10 cellular contexts compared by ENCODE assay signal in genomic region chr17:2171725-2172446, GRCh38.
DNase-seq lines count a peak whose midpoint lies in the region; ATAC-seq lines count a peak whose summit lies in the region.
"Had no signal": no experiment of that assay in that cellular context is flagged by ENCODE, and none has a peak within 500 bp of the region (broad histone marks: within the 10 kb centered on the region; RNA-seq: fewer than 3 reads in every experiment).

No MANE protein-coding gene starts in this region.

- no peaks in the 10 kb centered on the region for H3K27me3 ChIP-seq in ectodermal cell (ENCODE audit: control insufficient read depth, insufficient read depth, low read length, poor library complexity, severe bottlenecking)
- H3K27me3 ChIP-seq in mucosa of rectum (ENCODE audit: control insufficient read depth in 2 of 2, insufficient read depth in 2 of 2, low read length in 2 of 2) = no peaks in the 10 kb centered on the region
- H3K27me3 ChIP-seq: BLaER1 treated with 17β-estradiol and CSF1 and Interleukin-3, amounts not matched to agents 10 nM and 100 nM had no signal

- H3K9me3 Mint-ChIP-seq in activated CD4-positive, alpha-beta T cell treated with anti-CD3 and anti-CD28 coated beads, Interleukin-2, amount 10 ng/mL, durations not matched to agents 7 days and 5 days = no peaks in the 10 kb centered on the region
- H3K9me3 Mint-ChIP-seq: memory B cell had no signal

- CTCF ChIA-PET in activated CD4-positive, alpha-beta T cell treated with anti-CD3 and anti-CD28 coated beads, Interleukin-2, amount 10 ng/mL, durations not matched to agents 7 days and 5 days (lab: Charles Lee) = interaction anchor here (1.2 kb wide), 1 partner anchor 9 kb away, joined by 3 read pairs; no protein-coding TSS in a partner anchor

- peaks cover 18% of the 10 kb centered on the region for H3K4me1 ChIP-seq in ectodermal cell (ENCODE audit: control insufficient read depth, insufficient read depth, low read length)
- H3K4me1 ChIP-seq in mucosa of rectum (ENCODE audit: control insufficient read depth in 2 of 2, insufficient read depth in 2 of 2, low read length in 2 of 2) = peaks cover 0 to 11% of the 10 kb centered on the region in 2 donors

- POLR2A ChIA-PET in activated CD4-positive, alpha-beta T cell treated with anti-CD3 and anti-CD28 coated beads, Interleukin-2, amount 10 ng/mL, durations not matched to agents 7 days and 5 days (lab: Charles Lee) = no interaction called here

- no peak for ATAC-seq in HG02981 (IDR thresholded peaks at IDR 0.05; ENCODE audit: unreplicated experiment)
- no peak for ATAC-seq in GM21515 (IDR thresholded peaks at IDR 0.05; ENCODE audit: unreplicated experiment)

- H3K27me3 Mint-ChIP-seq in activated CD4-positive, alpha-beta T cell treated with anti-CD3 and anti-CD28 coated beads, Interleukin-2, amount 10 ng/mL, durations not matched to agents 7 days and 5 days = no peaks in the 10 kb centered on the region
- H3K27me3 Mint-ChIP-seq: memory B cell had no signal

- H3K4me3 ChIP-seq in ectodermal cell (ENCODE audit: insufficient read depth, low read depth, low read length) (no peak overlapping the region), mucosa of rectum (ENCODE audit: low read length in 2 of 2) (no peak overlapping the region)
- H3K4me3 ChIP-seq: BLaER1 treated with 17β-estradiol and CSF1 and Interleukin-3, amounts not matched to agents 10 nM and 100 nM had no signal

- peaks cover 37% of the 10 kb centered on the region for H3K36me3 Mint-ChIP-seq in activated CD4-positive, alpha-beta T cell treated with anti-CD3 and anti-CD28 coated beads, Interleukin-2, amount 10 ng/mL, durations not matched to agents 7 days and 5 days (ENCODE audit: low read depth)

- H3K4me1 Mint-ChIP-seq in activated CD4-positive, alpha-beta T cell treated with anti-CD3 and anti-CD28 coated beads, Interleukin-2, amount 10 ng/mL, durations not matched to agents 7 days and 5 days = peaks cover 30% of the 10 kb centered on the region
- H3K4me1 Mint-ChIP-seq: memory B cell had no signal

- peak overlapping the region; percentile 58 for H3K27ac Mint-ChIP-seq in activated CD4-positive, alpha-beta T cell treated with anti-CD3 and anti-CD28 coated beads, Interleukin-2, amount 10 ng/mL, durations not matched to agents 7 days and 5 days
- H3K27ac Mint-ChIP-seq: memory B cell had no signal

- peak overlapping the region; percentile 6 for H3K27ac ChIP-seq in ectodermal cell (ENCODE audit: insufficient read depth, low read depth, low read length, poor library complexity, severe bottlenecking)
- H3K27ac ChIP-seq in mucosa of rectum (ENCODE audit: low read depth in 2 of 2, low read length in 2 of 2) = peak overlapping the region; percentile 68 to 79
- H3K27ac ChIP-seq: BLaER1 treated with 17β-estradiol and CSF1 and Interleukin-3, amounts not matched to agents 10 nM and 100 nM had no signal

- DNase-seq in activated CD4-positive, alpha-beta T cell treated with anti-CD3 and anti-CD28 coated beads, Interleukin-2, amount 10 ng/mL, durations not matched to agents 7 days and 5 days = no peak
- DNase-seq in activated CD4-positive, alpha-beta T cell treated with anti-CD3 and anti-CD28 coated beads, Interleukin-2, amount 50 U/mL, for 4 hours = no peak
- DNase-seq in inferior parietal cortex (ENCODE audit: extremely low spot score) (no peak), NCI-H1930 (lab: John Stamatoyannopoulos, UW) (no peak)

- H3K9me3 ChIP-seq in ectodermal cell (ENCODE audit: control insufficient read depth, low read length) (no peaks in the 10 kb centered on the region), mucosa of rectum (ENCODE audit: control insufficient read depth in 2 of 2, low read length in 2 of 2) (no peaks in the 10 kb centered on the region)
- H3K9me3 ChIP-seq: BLaER1 treated with 17β-estradiol and CSF1 and Interleukin-3, amounts not matched to agents 10 nM and 100 nM had no signal

- H3K36me3 ChIP-seq in ectodermal cell (ENCODE audit: control insufficient read depth, insufficient read depth, low read length) (peaks cover 18% of the 10 kb centered on the region), mucosa of rectum (ENCODE audit: control insufficient read depth in 2 of 2, insufficient read depth in 2 of 2, low read length in 2 of 2) (peaks cover 15 to 16% of the 10 kb centered on the region in 2 donors)

- H3K4me3 Mint-ChIP-seq in activated CD4-positive, alpha-beta T cell treated with anti-CD3 and anti-CD28 coated beads, Interleukin-2, amount 10 ng/mL, durations not matched to agents 7 days and 5 days = no peak overlapping the region
- H3K4me3 Mint-ChIP-seq: memory B cell had no signal

- 86 to 88% methylated on average over 11 of the region's 11 CpGs for WGBS in ectodermal cell, 2 experiments

- no peak overlapping the region for H3K9ac ChIP-seq in mucosa of rectum (ENCODE audit: low read depth in 1 of 2, low read length in 2 of 2)
- H3K9ac ChIP-seq: BLaER1 treated with 17β-estradiol and CSF1 and Interleukin-3, amounts not matched to agents 10 nM and 100 nM had no signal
